ENCODE assay signal across 1 cellular context in the genomic region with DNA sequence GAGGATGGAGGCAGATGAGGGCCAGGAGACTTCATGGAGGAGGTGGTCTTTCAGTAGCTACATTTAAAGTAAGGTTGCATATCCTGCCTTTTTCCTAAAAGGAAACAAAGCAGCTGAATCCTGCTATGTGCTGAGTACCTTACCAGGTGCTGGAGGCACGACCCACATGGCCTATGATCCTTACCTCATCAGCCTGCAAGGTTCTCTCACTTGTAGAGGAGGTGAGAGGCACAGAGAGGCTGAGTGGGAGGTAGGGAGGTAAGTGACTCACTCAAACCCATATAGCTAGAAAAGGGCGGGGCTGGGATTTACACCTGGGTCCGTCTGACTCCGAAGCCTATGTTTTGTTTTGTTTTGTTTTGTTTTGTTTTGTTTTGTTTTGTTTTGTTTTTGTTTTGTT.
TF ChIP-seq lines count a peak whose summit lies in the region.

No MANE protein-coding gene starts in this region.

TF ChIP-seq in K562, 482 proteins besides CTCF, POLR2A, EP300 and RAD21 (continued from another document):
- TF ChIP-seq, protein P1, sequence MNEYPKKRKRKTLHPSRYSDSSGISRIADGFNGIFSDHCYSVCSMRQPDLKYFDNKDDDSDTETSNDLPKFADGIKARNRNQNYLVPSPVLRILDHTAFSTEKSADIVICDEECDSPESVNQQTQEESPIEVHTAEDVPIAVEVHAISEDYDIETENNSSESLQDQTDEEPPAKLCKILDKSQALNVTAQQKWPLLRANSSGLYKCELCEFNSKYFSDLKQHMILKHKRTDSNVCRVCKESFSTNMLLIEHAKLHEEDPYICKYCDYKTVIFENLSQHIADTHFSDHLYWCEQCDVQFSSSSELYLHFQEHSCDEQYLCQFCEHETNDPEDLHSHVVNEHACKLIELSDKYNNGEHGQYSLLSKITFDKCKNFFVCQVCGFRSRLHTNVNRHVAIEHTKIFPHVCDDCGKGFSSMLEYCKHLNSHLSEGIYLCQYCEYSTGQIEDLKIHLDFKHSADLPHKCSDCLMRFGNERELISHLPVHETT (CRISPR knock-in tag; conservative IDR thresholded peaks at IDR 0.05 in 1 of 2, IDR thresholded peaks at IDR 0.05 in 1 of 2), result no peak
- TF ChIP-seq, protein P2, sequence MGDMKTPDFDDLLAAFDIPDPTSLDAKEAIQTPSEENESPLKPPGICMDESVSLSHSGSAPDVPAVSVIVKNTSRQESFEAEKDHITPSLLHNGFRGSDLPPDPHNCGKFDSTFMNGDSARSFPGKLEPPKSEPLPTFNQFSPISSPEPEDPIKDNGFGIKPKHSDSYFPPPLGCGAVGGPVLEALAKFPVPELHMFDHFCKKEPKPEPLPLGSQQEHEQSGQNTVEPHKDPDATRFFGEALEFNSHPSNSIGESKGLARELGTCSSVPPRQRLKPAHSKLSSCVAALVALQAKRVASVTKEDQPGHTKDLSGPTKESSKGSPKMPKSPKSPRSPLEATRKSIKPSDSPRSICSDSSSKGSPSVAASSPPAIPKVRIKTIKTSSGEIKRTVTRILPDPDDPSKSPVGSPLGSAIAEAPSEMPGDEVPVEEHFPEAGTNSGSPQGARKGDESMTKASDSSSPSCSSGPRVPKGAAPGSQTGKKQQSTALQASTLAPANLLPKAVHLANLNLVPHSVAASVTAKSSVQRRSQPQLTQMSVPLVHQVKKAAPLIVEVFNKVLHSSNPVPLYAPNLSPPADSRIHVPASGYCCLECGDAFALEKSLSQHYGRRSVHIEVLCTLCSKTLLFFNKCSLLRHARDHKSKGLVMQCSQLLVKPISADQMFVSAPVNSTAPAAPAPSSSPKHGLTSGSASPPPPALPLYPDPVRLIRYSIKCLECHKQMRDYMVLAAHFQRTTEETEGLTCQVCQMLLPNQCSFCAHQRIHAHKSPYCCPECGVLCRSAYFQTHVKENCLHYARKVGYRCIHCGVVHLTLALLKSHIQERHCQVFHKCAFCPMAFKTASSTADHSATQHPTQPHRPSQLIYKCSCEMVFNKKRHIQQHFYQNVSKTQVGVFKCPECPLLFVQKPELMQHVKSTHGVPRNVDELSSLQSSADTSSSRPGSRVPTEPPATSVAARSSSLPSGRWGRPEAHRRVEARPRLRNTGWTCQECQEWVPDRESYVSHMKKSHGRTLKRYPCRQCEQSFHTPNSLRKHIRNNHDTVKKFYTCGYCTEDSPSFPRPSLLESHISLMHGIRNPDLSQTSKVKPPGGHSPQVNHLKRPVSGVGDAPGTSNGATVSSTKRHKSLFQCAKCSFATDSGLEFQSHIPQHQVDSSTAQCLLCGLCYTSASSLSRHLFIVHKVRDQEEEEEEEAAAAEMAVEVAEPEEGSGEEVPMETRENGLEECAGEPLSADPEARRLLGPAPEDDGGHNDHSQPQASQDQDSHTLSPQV (IDR thresholded peaks at IDR 0.05), result no peak
- TF ChIP-seq MCM3 (IDR thresholded peaks at IDR 0.05) (no peak), ZNF146 (CRISPR knock-in tag; IDR thresholded peaks at IDR 0.05; ENCODE audit: unreplicated experiment) (no peak), IRF2 (CRISPR knock-in tag; IDR thresholded peaks at IDR 0.05) (no peak), PYGO2 (tag; IDR thresholded peaks at IDR 0.05) (no peak), NCOA1 (IDR thresholded peaks at IDR 0.05; ENCODE audit: low read depth) (no peak), KHSRP (IDR thresholded peaks at IDR 0.05) (no peak), RCOR1 (IDR thresholded peaks at IDR 0.05; ENCODE audit: borderline replicate concordance in 1 of 2, low read depth in 2 of 2, low read length in 2 of 2) (no peak), ZC3H4 (CRISPR knock-in tag; IDR thresholded peaks at IDR 0.05; ENCODE audit: borderline replicate concordance) (no peak), USF2 (CRISPR knock-in tag; IDR thresholded peaks at IDR 0.05) (no peak), FOXK1 (CRISPR knock-in tag; IDR thresholded peaks at IDR 0.05; ENCODE audit: borderline replicate concordance) (no peak), NFE2 (IDR thresholded peaks at IDR 0.05; ENCODE audit: low read depth) (no peak), ZNF785 (CRISPR knock-in tag; IDR thresholded peaks at IDR 0.05) (no peak), BACH1 (tag; IDR thresholded peaks at IDR 0.05) (no peak)
TF ChIP-seq in K562: peak in this region for 0.
